ENCODE assay signal across 12 cellular contexts in the genomic region with DNA sequence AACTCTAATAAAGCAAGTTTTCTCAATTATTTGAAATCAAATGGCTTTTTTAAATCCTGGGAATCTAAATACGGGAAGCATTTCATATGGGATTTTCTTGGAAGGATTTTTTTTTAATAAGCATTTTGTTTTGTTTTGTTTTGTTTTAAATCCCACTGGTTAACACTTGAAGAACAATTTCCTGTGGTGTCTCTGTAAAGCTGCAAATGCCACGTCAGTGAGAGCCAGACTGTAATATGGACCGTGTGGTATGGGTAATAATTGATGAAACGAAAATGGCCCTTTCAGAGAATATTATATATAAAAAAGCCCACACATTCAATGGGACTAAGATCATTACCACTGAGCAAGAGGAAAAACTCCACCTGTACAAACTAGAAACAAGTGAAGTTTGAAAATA. TPM values are rescaled to one million over a fixed set of nuclear protein-coding genes. Genes with fewer than 3 reads are reported as not detected.
DNase-seq lines count a peak whose midpoint lies in the region; ATAC-seq and TF ChIP-seq lines count a peak whose summit lies in the region.
"Had no signal": no experiment of that assay in that cellular context is flagged by ENCODE, and none has a peak within 500 bp of the region (broad histone marks: within the 10 kb centered on the region; RNA-seq: fewer than 3 reads in every experiment).

No MANE protein-coding gene starts in this region.

- H3K36me3 ChIP-seq in thoracic aorta (no peaks in the 10 kb centered on the region), esophagus muscularis mucosa (no peaks in the 10 kb centered on the region), thyroid gland (no peaks in the 10 kb centered on the region)
- H3K36me3 ChIP-seq: brain microvascular endothelial cell, upper lobe of left lung had no signal

- CTCF ChIA-PET in activated naive CD4-positive, alpha-beta T cell treated with anti-CD3 and anti-CD28 coated beads for 36 hours (lab: Charles Lee) = interaction anchor here (0.6 to 3.3 kb wide), 15 partner anchors 9 to 408 kb away, joined by 3 to 10 read pairs (median 5); a partner anchor contains a TSS

- H3K27me3 ChIP-seq in thoracic aorta (replicated peaks; ENCODE audit: insufficient read depth) = peaks cover 7% of the 10 kb centered on the region
- H3K27me3 ChIP-seq in esophagus muscularis mucosa = peaks cover 0 to 42% (median 2%) of the 10 kb centered on the region in 4 donors
- no peaks in the 10 kb centered on the region for H3K27me3 ChIP-seq in thyroid gland
- H3K27me3 ChIP-seq: upper lobe of left lung had no signal

- peak overlapping the region; percentile 30 for H3K4me3 ChIP-seq in thoracic aorta
- H3K4me3 ChIP-seq in esophagus muscularis mucosa = no peak overlapping the region
- H3K4me3 ChIP-seq in thyroid gland (replicated peaks in 1 of 3) = no peak overlapping the region
- H3K4me3 ChIP-seq: upper lobe of left lung had no signal

- ATAC-seq in HG02763 (IDR thresholded peaks at IDR 0.05; ENCODE audit: unreplicated experiment) = peak; percentile 66
- peak; percentile 61 for ATAC-seq in HG03571 (IDR thresholded peaks at IDR 0.05; ENCODE audit: unreplicated experiment)
- no peak for ATAC-seq in thoracic aorta (ENCODE audit: insufficient number of reproducible peaks, low FRiP score, low read depth)

- peaks cover 8% of the 10 kb centered on the region for H3K4me1 Mint-ChIP-seq in activated naive CD4-positive, alpha-beta T cell treated with anti-CD3 and anti-CD28 coated beads for 36 hours (ENCODE audit: low read depth)
- no peaks in the 10 kb centered on the region for H3K4me1 Mint-ChIP-seq in HFFc6 (ENCODE audit: low read depth)

- H3K4me1 ChIP-seq in thoracic aorta (ENCODE audit: control insufficient read depth in 1 of 2, low read depth in 2 of 2) = no peaks in the 10 kb centered on the region
- peaks cover 0 to 2% (median 0%) of the 10 kb centered on the region in 4 donors for H3K4me1 ChIP-seq in esophagus muscularis mucosa
- H3K4me1 ChIP-seq in thyroid gland = no peaks in the 10 kb centered on the region

- no peak for TF ChIP-seq EP300 in esophagus muscularis mucosa (IDR thresholded peaks at IDR 0.05)

- TF ChIP-seq POLR2A in esophagus muscularis mucosa (IDR thresholded peaks at IDR 0.05; ENCODE audit: low read depth) (no peak), thyroid gland (IDR thresholded peaks at IDR 0.05) (no peak)

- H3K4me3 Mint-ChIP-seq in activated naive CD4-positive, alpha-beta T cell treated with anti-CD3 and anti-CD28 coated beads for 36 hours = peak overlapping the region; percentile 39
- H3K4me3 Mint-ChIP-seq in HFFc6 = no peak overlapping the region

- TF ChIP-seq CTCF in thoracic aorta (IDR thresholded peaks at IDR 0.05) = no peak
- no peak for TF ChIP-seq CTCF in HFFc6 (IDR thresholded peaks at IDR 0.05)
- no peak for TF ChIP-seq CTCF in esophagus muscularis mucosa (IDR thresholded peaks at IDR 0.05)
- TF ChIP-seq CTCF in thyroid gland (IDR thresholded peaks at IDR 0.05) = no peak

- no peak overlapping the region for H3K27ac Mint-ChIP-seq in activated naive CD4-positive, alpha-beta T cell treated with anti-CD3 and anti-CD28 coated beads for 36 hours
- no peak overlapping the region for H3K27ac Mint-ChIP-seq in HFFc6

- H3K27ac ChIP-seq in thoracic aorta (no peak overlapping the region), esophagus muscularis mucosa (replicated peaks in 1 of 4) (no peak overlapping the region), thyroid gland (no peak overlapping the region)
- H3K27ac ChIP-seq: brain microvascular endothelial cell, upper lobe of left lung had no signal

- H3K36me3 Mint-ChIP-seq in activated naive CD4-positive, alpha-beta T cell treated with anti-CD3 and anti-CD28 coated beads for 36 hours (ENCODE audit: low read depth) = no peaks in the 10 kb centered on the region
- no peaks in the 10 kb centered on the region for H3K36me3 Mint-ChIP-seq in HFFc6 (ENCODE audit: low read depth)

- no peaks in the 10 kb centered on the region for H3K9me3 ChIP-seq in thoracic aorta
- H3K9me3 ChIP-seq in esophagus muscularis mucosa = no peaks in the 10 kb centered on the region
- no peaks in the 10 kb centered on the region for H3K9me3 ChIP-seq in thyroid gland
- H3K9me3 ChIP-seq: upper lobe of left lung had no signal

- intact Hi-C loops in activated naive CD4-positive, alpha-beta T cell treated with anti-CD3 and anti-CD28 coated beads for 36 hours (cut with micrococcal nuclease) = loop anchor here (1.0 to 2.0 kb wide), 7 partner anchors 36 to 409 kb away; a partner anchor contains a TSS
- intact Hi-C loops in esophagus muscularis mucosa (cut with DNase I) (loop anchor here (5.0 kb wide), 1 partner anchor 34 kb away; a partner anchor contains a TSS), thyroid gland (cut with DNase I) (no loop called here)

- no peaks in the 10 kb centered on the region for H3K9me3 Mint-ChIP-seq in activated naive CD4-positive, alpha-beta T cell treated with anti-CD3 and anti-CD28 coated beads for 36 hours
- no peaks in the 10 kb centered on the region for H3K9me3 Mint-ChIP-seq in HFFc6

- H3K27me3 Mint-ChIP-seq in activated naive CD4-positive, alpha-beta T cell treated with anti-CD3 and anti-CD28 coated beads for 36 hours (ENCODE audit: low read depth) = peaks cover 2% of the 10 kb centered on the region
- H3K27me3 Mint-ChIP-seq in HFFc6 (ENCODE audit: insufficient read depth) = no peaks in the 10 kb centered on the region; the same call in 1 of the 2 replicates

- no peak for DNase-seq in activated naive CD4-positive, alpha-beta T cell treated with anti-CD3 and anti-CD28 coated beads for 36 hours
- no peak for DNase-seq in activated naive CD4-positive, alpha-beta T cell (lab: John Stamatoyannopoulos, UW)
- DNase-seq in thoracic aorta (ENCODE audit: low spot score) (no peak), HFFc6 (no peak), esophagus muscularis mucosa (ENCODE audit: extremely low spot score) (no peak), thyroid gland (no peak)
- DNase-seq: activated CD4-positive, alpha-beta T cell treated with anti-CD3 and anti-CD28 coated beads for 1 hour; kidney glomerular epithelial cell; upper lobe of left lung had no signal

- WGBS in esophagus muscularis mucosa = 57% methylated on average over 4 of the region's 4 CpGs
- WGBS in thyroid gland, 2 donors = 59 to 62% methylated on average over 4 of the region's 4 CpGs

RNA-seq across cellular contexts. Expression of a gene that starts 33.9 kb away (rescaled TPM):
- 10 to 100 TPM; 11.7 to 12.9 TPM for total RNA-seq in activated naive CD4-positive, alpha-beta T cell treated with anti-CD3 and anti-CD28 coated beads for 36 hours
- 10 to 100 TPM in 1 of 2 donors, 1 to 10 TPM in 1; 2.7 to 16.5 TPM for total RNA-seq in thoracic aorta
- total RNA-seq in HFFc6 (2021; fragmentation: NEBNext Ultra II Directional; extraction: Animal tissue kit (Norgen Biotek cat#: 25700)) = 1 to 10 TPM in 1 of 6 experiments, under 1 TPM in 5; 0.40 to 1.1 (median 0.90) TPM
- total RNA-seq in esophagus muscularis mucosa = 1 to 10 TPM in 3 of 4 donors, under 1 TPM in 1; 0.45 to 6.6 (median 1.9) TPM
- total RNA-seq in thyroid gland = 10 to 100 TPM in 1 of 4 donors, 1 to 10 TPM in 3; 2.2 to 12.1 (median 6.4) TPM
